Comparison of ENCODE assay signal across 20 cellular contexts in genomic region chr17:32102172-32102571, GRCh38. TPM values are rescaled to one million over a fixed set of nuclear protein-coding genes. Genes with fewer than 3 reads are reported as not detected.
DNase-seq lines count a peak whose midpoint lies in the region; ATAC-seq, FAIRE-seq and TF ChIP-seq lines count a peak whose summit lies in the region.
"Had no signal": no experiment of that assay in that cellular context is flagged by ENCODE, and none has a peak within 500 bp of the region (broad histone marks: within the 10 kb centered on the region; RNA-seq: fewer than 3 reads in every experiment).

No MANE protein-coding gene starts in this region.

- no peak overlapping the region for H3K23ac ChIP-seq in H1 (ENCODE audit: insufficient read length)

- H4K8ac ChIP-seq in H1 (ENCODE audit: extremely low read depth, insufficient read depth, low read length): no peak overlapping the region

- H3K36me3 ChIP-seq in H1 (ENCODE audit: control insufficient read depth in 2 of 4, insufficient read depth in 4 of 4, low read length in 3 of 4): peaks cover 0 to 2% (median 0%) of the 10 kb centered on the region in 4 experiments; a peak in 1 of 8 replicates
- H3K36me3 ChIP-seq in neural progenitor cell: no peaks in the 10 kb centered on the region

- H3K4me1 ChIP-seq in H1 (replicated peaks in 1 of 4; ENCODE audit: control insufficient read depth in 3 of 4, insufficient read depth in 4 of 4, low read length in 3 of 4): peaks cover 0 to 6% (median 4%) of the 10 kb centered on the region in 4 experiments; a peak in 4 of 7 replicates
- peaks cover 17% of the 10 kb centered on the region for H3K4me1 ChIP-seq in neural progenitor cell
- H3K4me1 ChIP-seq in foreskin keratinocyte: no peaks in the 10 kb centered on the region

- H3K4me2 ChIP-seq in H1 (ENCODE audit: insufficient read depth in 1 of 2, low read depth in 2 of 2, low read length in 2 of 2): no peak overlapping the region
- H3K4me2 ChIP-seq in neural progenitor cell: no peak overlapping the region
- H3K4me2 ChIP-seq: KMS-11 had no signal

- no peak for TF ChIP-seq POLR2A in H1 (IDR thresholded peaks at IDR 0.05; ENCODE audit: control extremely low read depth in 1 of 2, low read depth in 2 of 2, low read length in 2 of 2)

- no peak overlapping the region for H2AK5ac ChIP-seq in H1 (ENCODE audit: low read depth, low read length)

- H3K79me2 ChIP-seq in H1 (ENCODE audit: control insufficient read depth in 1 of 2, insufficient read depth in 2 of 2, low read length in 2 of 2): no peaks in the 10 kb centered on the region
- no peaks in the 10 kb centered on the region for H3K79me2 ChIP-seq in neural progenitor cell (ENCODE audit: low read depth)

- TF ChIP-seq RAD21 in H1 (IDR thresholded peaks at IDR 0.05 in 1 of 2, conservative IDR thresholded peaks at IDR 0.05 in 1 of 2; ENCODE audit: low read depth in 2 of 2, low read length in 2 of 2): no peak

- no peaks in the 10 kb centered on the region for H4K20me1 ChIP-seq in H1 (replicated peaks in 1 of 2; ENCODE audit: control insufficient read depth in 1 of 2, insufficient read depth in 2 of 2, low read length in 2 of 2)
- no peaks in the 10 kb centered on the region for H4K20me1 ChIP-seq in neural progenitor cell (ENCODE audit: low read depth)

- FAIRE-seq in H1 (lab: Jason Lieb, UNC): no peak
- FAIRE-seq: RCC 7860 had no signal

- H3K4me1 Mint-ChIP-seq in HFFc6 (ENCODE audit: low read depth) (peaks cover 32% of the 10 kb centered on the region), neural progenitor cell (peaks cover 28% of the 10 kb centered on the region)

- H3K4me3 ChIP-seq in H1 (ENCODE audit: extremely low read depth in 1 of 4, insufficient read depth in 2 of 4, low read depth in 3 of 4, low read length in 4 of 4) (no peak overlapping the region), neural progenitor cell (no peak overlapping the region)

- no peaks in the 10 kb centered on the region for H3K79me1 ChIP-seq in H1 (ENCODE audit: low read depth, low read length)

- H3K36me3 Mint-ChIP-seq in HFFc6 (ENCODE audit: low read depth) (no peaks in the 10 kb centered on the region), neural progenitor cell (no peaks in the 10 kb centered on the region)
- H3K36me3 Mint-ChIP-seq: CD14-positive monocyte had no signal

- no peak overlapping the region for H2BK5ac ChIP-seq in H1 (ENCODE audit: low read depth, low read length)

- ATAC-seq in foreskin keratinocyte: no peak
- ATAC-seq: HCT116 had no signal

- WGBS in H1 (ENCODE audit: extremely low coverage in 1 of 2, insufficient coverage in 1 of 2, insufficient read length in 1 of 2, insufficient replicate concordance in 2 of 2, low coverage in 1 of 2, low lambda C conversion rate in 2 of 2, missing lambda C conversion rate in 1 of 2), 2 experiments: 84% methylated on average over 4 of the region's 5 CpGs; no CpG with 5 or more reads in 1 of the 2 experiments

- CTCF ChIA-PET in H1 (lab: Charles Lee; ENCODE audit: partially characterized antibody): interaction anchor here (0.6 to 3.4 kb wide), 4 partner anchors 11 to 838 kb away, joined by 3 to 16 read pairs (median 4); no protein-coding TSS in a partner anchor

- no peak overlapping the region for H2BK120ac ChIP-seq in H1 (replicated peaks; ENCODE audit: low read depth, low read length)

- no peak overlapping the region for H3K56ac ChIP-seq in H1 (replicated peaks; ENCODE audit: insufficient read length, low read depth, low read length)

- no peaks in the 10 kb centered on the region for H3K23me2 ChIP-seq in H1 (ENCODE audit: low read depth, low read length)

- no peak overlapping the region for H2BK15ac ChIP-seq in H1 (ENCODE audit: low read length)

- H3K27ac ChIP-seq in H1 (ENCODE audit: low read depth, low read length) (no peak overlapping the region), neural progenitor cell (no peak overlapping the region), foreskin keratinocyte (no peak overlapping the region)
- H3K27ac ChIP-seq: KMS-11 had no signal

- H3K4me3 Mint-ChIP-seq in HFFc6 (no peak overlapping the region), neural progenitor cell (peak overlapping the region; percentile 21)
- H3K4me3 Mint-ChIP-seq: CD14-positive monocyte had no signal

- no peak overlapping the region for H3K9ac ChIP-seq in H1 (replicated peaks in 1 of 4; ENCODE audit: extremely low read depth in 1 of 4, low read depth in 3 of 4, low read length in 3 of 4)
- no peak overlapping the region for H3K9ac ChIP-seq in neural progenitor cell
- H3K9ac ChIP-seq: KMS-11 had no signal

- H3K27me3 ChIP-seq in H1 (replicated peaks in 1 of 4; ENCODE audit: control insufficient read depth in 3 of 4, extremely low read depth in 1 of 4, insufficient read depth in 3 of 4, low read length in 3 of 4): no peaks in the 10 kb centered on the region
- no peaks in the 10 kb centered on the region for H3K27me3 ChIP-seq in neural progenitor cell
- no peaks in the 10 kb centered on the region for H3K27me3 ChIP-seq in foreskin keratinocyte

- TF ChIP-seq CTCF in GM20000 (IDR thresholded peaks at IDR 0.05; ENCODE audit: extremely low read depth, missing control alignments) (no peak), HFFc6 (IDR thresholded peaks at IDR 0.05) (no peak), H1 (IDR thresholded peaks at IDR 0.05; ENCODE audit: control extremely low read depth in 1 of 3, insufficient read depth in 1 of 3, low read depth in 1 of 3, low read length in 3 of 3) (no peak), neural progenitor cell (IDR thresholded peaks at IDR 0.05) (no peak), foreskin keratinocyte (conservative IDR thresholded peaks at IDR 0.05) (no peak)

- H2AFZ ChIP-seq in H1 (ENCODE audit: low read length) (no peak overlapping the region), neural progenitor cell (replicated peaks) (no peak overlapping the region)

- no peak overlapping the region for H2BK20ac ChIP-seq in H1 (ENCODE audit: low read length)

- peaks cover 6% of the 10 kb centered on the region for H3F3A ChIP-seq in neural progenitor cell (ENCODE audit: low read depth)

- H3K14ac ChIP-seq in H1 (ENCODE audit: insufficient read length): no peak overlapping the region

- no peak overlapping the region for H3K18ac ChIP-seq in H1 (ENCODE audit: extremely low read depth, low read length)

- H3K4ac ChIP-seq in H1 (replicated peaks; ENCODE audit: insufficient read length, low read depth, low read length): no peak overlapping the region

- DNase-seq in GM20000 (ENCODE audit: low spot score) (peak; percentile 1), HFFc6 (no peak), H1 (ENCODE audit: low read depth in 1 of 2, low spot score in 2 of 2) (peak in 1 of 2 experiments; percentile 43), neural progenitor cell (ENCODE audit: low spot score) (no peak), foreskin keratinocyte (no peak), NCI-H1436 treated with DMSO at 0.1 percent for 48 hours (lab: John Stamatoyannopoulos, UW) (no peak), globus pallidus (ENCODE audit: low spot score) (no peak)
- DNase-seq in stimulated activated CD4-positive, alpha-beta T cell treated with anti-CD3 and anti-CD28 coated beads, Interleukin-1b, Interleukin-23, amount 100 ng/mL, for 48 hours: no peak
- DNase-seq: AML-193, Caco-2, NCI-H1048, NCI-H146, NCI-H2081, NCI-H510A, NCI-H774, SHP77 had no signal

- peak overlapping the region; percentile 27; the same call in 1 of the 2 replicates for H3K27ac Mint-ChIP-seq in HFFc6
- H3K27ac Mint-ChIP-seq in neural progenitor cell: peak overlapping the region; percentile 82
- H3K27ac Mint-ChIP-seq: CD14-positive monocyte had no signal

- no peak for TF ChIP-seq EP300 in H1 (IDR thresholded peaks at IDR 0.05; ENCODE audit: borderline replicate concordance in 1 of 2, low read depth in 2 of 2, low read length in 2 of 2)

- peak overlapping the region; percentile 52 for H4K91ac ChIP-seq in H1 (replicated peaks; ENCODE audit: insufficient read length, low read length)

- H3K27me3 Mint-ChIP-seq in HFFc6 (ENCODE audit: insufficient read depth): peaks cover 7% of the 10 kb centered on the region
- H3K27me3 Mint-ChIP-seq in neural progenitor cell (ENCODE audit: insufficient read depth, low read depth): no peaks in the 10 kb centered on the region

- H2BK12ac ChIP-seq in H1 (ENCODE audit: low read depth, low read length): no peak overlapping the region

- no peaks in the 10 kb centered on the region for H3K9me3 Mint-ChIP-seq in HFFc6
- H3K9me3 Mint-ChIP-seq in neural progenitor cell: no peaks in the 10 kb centered on the region

- no peak overlapping the region for H4K5ac ChIP-seq in H1 (ENCODE audit: insufficient read length, low read depth, low read length)

- H3K9me3 ChIP-seq in H1 (ENCODE audit: insufficient read depth in 2 of 2, low read depth in 1 of 2, low read length in 1 of 2): no peaks in the 10 kb centered on the region
- no peaks in the 10 kb centered on the region for H3K9me3 ChIP-seq in neural progenitor cell (ENCODE audit: low read depth)
- H3K9me3 ChIP-seq: Caco-2 had no signal

- POLR2A ChIA-PET in H1 (lab: Charles Lee; ENCODE audit: partially characterized antibody): interaction anchor here (0.8 kb wide), 1 partner anchor 22 kb away, joined by 3 read pairs; no protein-coding TSS in a partner anchor

TF ChIP-seq in H1, 55 proteins besides CTCF, POLR2A, EP300 and RAD21 (continues in another document):
- TF ChIP-seq, protein P1, sequence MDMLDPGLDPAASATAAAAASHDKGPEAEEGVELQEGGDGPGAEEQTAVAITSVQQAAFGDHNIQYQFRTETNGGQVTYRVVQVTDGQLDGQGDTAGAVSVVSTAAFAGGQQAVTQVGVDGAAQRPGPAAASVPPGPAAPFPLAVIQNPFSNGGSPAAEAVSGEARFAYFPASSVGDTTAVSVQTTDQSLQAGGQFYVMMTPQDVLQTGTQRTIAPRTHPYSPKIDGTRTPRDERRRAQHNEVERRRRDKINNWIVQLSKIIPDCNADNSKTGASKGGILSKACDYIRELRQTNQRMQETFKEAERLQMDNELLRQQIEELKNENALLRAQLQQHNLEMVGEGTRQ (IDR thresholded peaks at IDR 0.05; ENCODE audit: low read length): no peak
- TF ChIP-seq CREB1 (IDR thresholded peaks at IDR 0.05) (no peak), RBBP5 (IDR thresholded peaks at IDR 0.05; ENCODE audit: borderline replicate concordance, low read depth, low read length) (no peak)

RNA-seq across cellular contexts. Expression of gene RHOT1, which starts 40.1 kb away (rescaled TPM):
- total RNA-seq in HFFc6 (2021; fragmentation: NEBNext Ultra II Directional; extraction: Animal tissue kit (Norgen Biotek cat#: 25700)): 10 to 100 TPM; 20.8 to 26.8 (median 23.6) TPM
- 30.6 and 34.2 TPM in 2 replicates for total RNA-seq in H1 (2021; fragmentation: NEBNext Ultra II Directional; extraction: Animal tissue kit (Norgen Biotek cat#: 25700))
- polyA plus RNA-seq in H1 (2011; rRNA removed) (18.4 and 38.2 TPM in 2 replicates), foreskin keratinocyte (18.5 and 20.1 TPM in 2 replicates)
- 45.7 TPM for polyA plus RNA-seq in H1 (2011; cell fraction: cytosol; rRNA removed)
- 13.9 TPM for polyA plus RNA-seq in H1 (2011; cell fraction: nucleus; rRNA removed)
- polyA plus RNA-seq in H1 (2012, experiment 1 of 2): 15.7 to 35.2 TPM (median 19.5 TPM) in 4 replicates
- 3.7 TPM for polyA plus RNA-seq in H1 (2012, experiment 2 of 2)
- 27.4 TPM for polyA plus RNA-seq in H1 (2013, experiment 1 of 2)
- 28.2 TPM for polyA plus RNA-seq in H1 (2013, experiment 2 of 2)
- 44.4 and 59.6 TPM in 2 replicates for polyA minus RNA-seq in H1 (2011; rRNA and poly(A)+ RNA removed)
- 25.5 TPM for polyA minus RNA-seq in H1 (2011; cell fraction: cytosol; rRNA and poly(A)+ RNA removed)
- 58.2 TPM for polyA minus RNA-seq in H1 (2011; cell fraction: nucleus; rRNA and poly(A)+ RNA removed)
- total RNA-seq in neural progenitor cell (ENCODE audit: low replicate concordance) (43.7 and 76.4 TPM in 2 replicates), foreskin keratinocyte (25.6 and 28.5 TPM in 2 replicates)
